14 cellular contexts compared by ENCODE assay signal in genomic region chr12:112801055-112801454, GRCh38. TPM values are rescaled to one million over a fixed set of nuclear protein-coding genes. Genes with fewer than 3 reads are reported as not detected.
DNase-seq lines count a peak whose midpoint lies in the region; TF ChIP-seq lines count a peak whose summit lies in the region.
"Had no signal": no experiment of that assay in that cellular context is flagged by ENCODE, and none has a peak within 500 bp of the region (broad histone marks: within the 10 kb centered on the region; RNA-seq: fewer than 3 reads in every experiment).

No MANE protein-coding gene starts in this region.

- H3K27ac Mint-ChIP-seq in neural progenitor cell, result no peak overlapping the region
- H3K27ac Mint-ChIP-seq: CD8-positive, alpha-beta T cell had no signal

- H3K36me3 Mint-ChIP-seq in neural progenitor cell, result no peaks in the 10 kb centered on the region
- H3K36me3 Mint-ChIP-seq: CD8-positive, alpha-beta T cell had no signal

- H3K9me3 Mint-ChIP-seq in neural progenitor cell, result no peaks in the 10 kb centered on the region
- H3K9me3 Mint-ChIP-seq: CD8-positive, alpha-beta T cell had no signal

- 69 to 80% methylated on average over 5 of the region's 5 CpGs for WGBS in thyroid gland, 2 donors

- H3K4me1 Mint-ChIP-seq in neural progenitor cell, result peaks cover 14% of the 10 kb centered on the region

- no peak for TF ChIP-seq CTCF in neural progenitor cell (IDR thresholded peaks at IDR 0.05)
- no peak for TF ChIP-seq CTCF in thyroid gland (IDR thresholded peaks at IDR 0.05)

- H3K9me3 ChIP-seq in neural progenitor cell (ENCODE audit: low read depth) (no peaks in the 10 kb centered on the region), thyroid gland (no peaks in the 10 kb centered on the region)
- H3K9me3 ChIP-seq: BLaER1 had no signal

- H3K27me3 ChIP-seq in neural progenitor cell (no peaks in the 10 kb centered on the region), thyroid gland (no peaks in the 10 kb centered on the region)
- H3K27me3 ChIP-seq: BLaER1 had no signal

- H3K27me3 Mint-ChIP-seq in neural progenitor cell (ENCODE audit: insufficient read depth, low read depth), result peaks cover 22% of the 10 kb centered on the region

- no peaks in the 10 kb centered on the region for H3K36me3 ChIP-seq in neural progenitor cell
- H3K36me3 ChIP-seq in thyroid gland, result no peaks in the 10 kb centered on the region
- H3K36me3 ChIP-seq: BLaER1 had no signal

- no peak for TF ChIP-seq POLR2A in thyroid gland (IDR thresholded peaks at IDR 0.05)

- intact Hi-C loops in thyroid gland (cut with DNase I), result no loop called here
- intact Hi-C loops in head of caudate nucleus (cut with DNase I), result no loop called here

- no peaks in the 10 kb centered on the region for H3F3A ChIP-seq in neural progenitor cell (ENCODE audit: low read depth)

- H3K79me2 ChIP-seq in neural progenitor cell (ENCODE audit: low read depth), result no peaks in the 10 kb centered on the region

- H2AFZ ChIP-seq in neural progenitor cell (replicated peaks), result peak overlapping the region; percentile 50

- H4K20me1 ChIP-seq in neural progenitor cell (ENCODE audit: low read depth), result no peaks in the 10 kb centered on the region
- H4K20me1 ChIP-seq: BLaER1 had no signal

- peak; percentile 63 for DNase-seq in NCI-H446 treated with DMSO at 0.1 percent for 48 hours (lab: John Stamatoyannopoulos, UW)
- peak; percentile 42 for DNase-seq in cerebellum (ENCODE audit: low spot score)
- DNase-seq in neural progenitor cell (ENCODE audit: low spot score), result no peak
- no peak for DNase-seq in thyroid gland
- DNase-seq in ecto neural progenitor cell (ENCODE audit: low spot score), result no peak
- DNase-seq in head of caudate nucleus, result no peak
- DNase-seq: Calu3; CD8-positive, alpha-beta T cell; DMS79 treated with DMSO at 0.1 percent for 48 hours; HCEC 1CT had no signal

- no peak overlapping the region for H3K4me3 ChIP-seq in neural progenitor cell
- H3K4me3 ChIP-seq in thyroid gland (replicated peaks in 1 of 3), result no peak overlapping the region
- H3K4me3 ChIP-seq: BLaER1, GM12878 had no signal

- no peak overlapping the region for H3K4me3 Mint-ChIP-seq in neural progenitor cell
- H3K4me3 Mint-ChIP-seq: CD8-positive, alpha-beta T cell had no signal

- no peak overlapping the region for H3K27ac ChIP-seq in neural progenitor cell
- H3K27ac ChIP-seq in thyroid gland, result no peak overlapping the region
- H3K27ac ChIP-seq: BLaER1 had no signal

- peaks cover 27% of the 10 kb centered on the region for H3K4me1 ChIP-seq in neural progenitor cell
- H3K4me1 ChIP-seq in thyroid gland, result no peaks in the 10 kb centered on the region

- H3K9ac ChIP-seq in neural progenitor cell, result no peak overlapping the region
- H3K9ac ChIP-seq: BLaER1 had no signal

- H3K4me2 ChIP-seq in neural progenitor cell, result no peak overlapping the region

RNA-seq across cellular contexts. Expression of gene RPH3A, which starts 9.5 kb away (rescaled TPM):
- total RNA-seq in cerebellum (14.2 TPM), neural progenitor cell (ENCODE audit: low replicate concordance) (0.09 TPM in 1 of 2 replicates, not detected in the other), thyroid gland (not detected)
- total RNA-seq: Calu3; CD8-positive, alpha-beta T cell; GM12878; H4; HT-29 had no signal

Comparison
In these comparisons a context has a peak if more than half of its experiments do, and no peak if none do; other contexts are left out.
1. DNase-seq: peak in NCI-H446 treated with DMSO at 0.1 percent for 48 hours (single experiment) and cerebellum (single experiment); none in neural progenitor cell (single experiment), thyroid gland (0 of 2), ecto neural progenitor cell (single experiment) and head of caudate nucleus (0 of 42).
2. RNA of gene RPH3A, which starts 9.5 kb away (total RNA-seq): 14.2 TPM in cerebellum (single experiment); 0.09 TPM in neural progenitor cell and not detected in thyroid gland; every median in the first group is over 10 times any median in the second.